Comparison of ENCODE assay signal across 39 cellular contexts in genomic region chr3:146555311-146555710, GRCh38. TPM values are rescaled to one million over a fixed set of nuclear protein-coding genes. Genes with fewer than 3 reads are reported as not detected.
"Had no signal": no experiment of that assay in that cellular context is flagged by ENCODE, and none has a peak within 500 bp of the region (broad histone marks: within the 10 kb centered on the region; RNA-seq: fewer than 3 reads in every experiment).

No MANE protein-coding gene starts in this region.

- H3K27me3 Mint-ChIP-seq: activated B cell treated with CpG ODN at 0.5 μM for 24 hours; activated T-helper 17 cell treated with anti-CD3 and anti-CD28 coated beads, Interleukin-2, amount 50 U/mL, for 72 hours had no signal

- H3K4me1 ChIP-seq: adrenal gland, body of pancreas, breast epithelium had no signal

- H3K9me3 ChIP-seq: adrenal gland, body of pancreas, breast epithelium had no signal

- H3K27ac ChIP-seq: adrenal gland, body of pancreas, brain microvascular endothelial cell, breast epithelium, VCaP had no signal

- H3K36me3 ChIP-seq: adrenal gland, brain microvascular endothelial cell, breast epithelium had no signal

- H3K27me3 ChIP-seq: adrenal gland, body of pancreas, brain microvascular endothelial cell, breast epithelium had no signal

- ATAC-seq: activated CD8-positive, alpha-beta T cell treated with anti-CD3 and anti-CD28 coated beads for 36 hours; activated naive CD4-positive, alpha-beta T cell treated with anti-CD3 and anti-CD28 coated beads, Interleukin-2, amount 50 U/mL, for 72 hours; activated T-cell treated with anti-CD3 and anti-CD28 coated beads, Interleukin-2, amount 50 U/mL, for 4 hours; activated T-cell treated with anti-CD3 and anti-CD28 coated beads, Interleukin-2, amount 50 U/mL, for 72 hours; activated T-helper 17 cell treated with anti-CD3 and anti-CD28 coated beads, Interleukin-2, amount 50 U/mL, for 72 hours; body of pancreas had no signal

- H3K4me3 ChIP-seq: adrenal gland, body of pancreas, breast epithelium had no signal

- H3K36me3 Mint-ChIP-seq: activated CD4-positive, alpha-beta memory T cell treated with anti-CD3 and anti-CD28 coated beads for 36 hours; activated naive CD4-positive, alpha-beta T cell treated with anti-CD3 and anti-CD28 coated beads, Interleukin-2, amount 50 U/mL, for 72 hours; activated naive CD8-positive, alpha-beta T cell treated with anti-CD3 and anti-CD28 coated beads for 36 hours had no signal

- FAIRE-seq: astrocyte, TTC549 had no signal

- DNase-seq: activated B cell treated with CpG ODN at 0.5 μM for 24 hours; activated CD4-positive, alpha-beta memory T cell treated with anti-CD3 and anti-CD28 coated beads for 36 hours; activated CD4-positive, alpha-beta T cell treated with anti-CD3 and anti-CD28 coated beads for 4 hours; activated CD4-positive, alpha-beta T cell treated with anti-CD3 and anti-CD28 coated beads, Interleukin-2, amount 10 ng/mL, durations not matched to agents 24 days and 14 days; activated CD4-positive, alpha-beta T cell treated with anti-CD3 and anti-CD28 coated beads, Interleukin-2, amount 50 U/mL, for 1 hour; activated CD4-positive, alpha-beta T cell treated with anti-CD3 and anti-CD28 coated beads, Interleukin-2, amount 50 U/mL, for 4 hours; activated CD4-positive, CD25-positive, alpha-beta regulatory T cell treated with anti-CD3 and anti-CD28 coated beads, Interleukin-2, amount 50 U/mL, for 72 hours; activated CD8-positive, alpha-beta memory T cell treated with anti-CD3 and anti-CD28 coated beads, Interleukin-2, amount 50 U/mL, for 4 hours; activated CD8-positive, alpha-beta T cell treated with anti-CD3 and anti-CD28 coated beads for 36 hours; activated effector memory CD4-positive, alpha-beta T cell treated with anti-CD3 and anti-CD28 coated beads, Interleukin-2, amount 50 U/mL, for 16 hours; activated gamma-delta T cell treated with Interleukin-2 at 50 U/mL for 16 hours; activated naive CD4-positive, alpha-beta T cell; activated naive CD4-positive, alpha-beta T cell treated with anti-CD3 and anti-CD28 coated beads for 36 hours; activated naive CD4-positive, alpha-beta T cell treated with anti-CD3 and anti-CD28 coated beads, Interleukin-2, amount 50 U/mL, for 16 hours; activated naive CD8-positive, alpha-beta T cell treated with anti-CD3 and anti-CD28 coated beads for 36 hours; activated T-cell treated with anti-CD3 and anti-CD28 coated beads for 4 hours; activated T-cell treated with anti-CD3 and anti-CD28 coated beads, Interleukin-2, amount 50 U/mL, for 1 hour; activated T-cell treated with anti-CD3 and anti-CD28 coated beads, Interleukin-2, amount 50 U/mL, for 4 hours; activated T-cell treated with anti-CD3 and anti-CD28 coated beads, Interleukin-2, amount 50 U/mL, for 72 hours; adrenal gland; amniotic stem cell; aorta; body of pancreas; brain microvascular endothelial cell; central memory CD4-positive, alpha-beta T cell; T-helper 1 cell; T-helper 2 cell; T-helper 9 cell had no signal

- H3K27ac Mint-ChIP-seq: activated B cell treated with CpG ODN at 0.5 μM for 24 hours; activated CD4-positive, alpha-beta memory T cell treated with anti-CD3 and anti-CD28 coated beads for 36 hours; activated CD4-positive, alpha-beta T cell treated with anti-CD3 and anti-CD28 coated beads, Interleukin-2, amount 10 ng/mL, durations not matched to agents 24 days and 14 days; activated CD8-positive, alpha-beta T cell treated with anti-CD3 and anti-CD28 coated beads for 36 hours; activated naive CD4-positive, alpha-beta T cell treated with anti-CD3 and anti-CD28 coated beads for 36 hours; activated naive CD4-positive, alpha-beta T cell treated with anti-CD3 and anti-CD28 coated beads, Interleukin-2, amount 50 U/mL, for 72 hours; activated naive CD8-positive, alpha-beta T cell treated with anti-CD3 and anti-CD28 coated beads for 36 hours; activated T-cell treated with anti-CD3 and anti-CD28 coated beads, Interleukin-2, amount 50 U/mL, for 72 hours; activated T-helper 1 cell treated with anti-CD3 and anti-CD28 coated beads, Interleukin-12 subunit alpha, Interleukin-12 subunit beta, Interleukin-2, Interleukin-4 antibody, amounts not matched to agents 30 ng/mL and 10 ng/mL and 1 ng/mL, durations not matched to agents 14 hours and 24 hours and 36 hours; activated T-helper 17 cell treated with anti-CD3 and anti-CD28 coated beads, Interleukin-2, amount 50 U/mL, for 72 hours; T-helper 1 cell treated with Interleukin-12 subunit alpha and Interleukin-12 subunit beta and Interleukin-4 antibody, amounts not matched to agents 30 μg/mL and 1 μg/mL, for 36 hours; T-helper 2 cell treated with Interferon-gamma antibody and Interleukin-4, amounts not matched to agents 5 μg/mL and 100 μg/mL, for 36 hours had no signal

- H3K4me3 Mint-ChIP-seq: activated B cell treated with CpG ODN at 0.5 μM for 24 hours; activated CD4-positive, alpha-beta memory T cell treated with anti-CD3 and anti-CD28 coated beads for 36 hours; activated CD4-positive, alpha-beta T cell treated with anti-CD3 and anti-CD28 coated beads, Interleukin-2, amount 10 ng/mL, durations not matched to agents 24 days and 14 days; activated CD8-positive, alpha-beta T cell treated with anti-CD3 and anti-CD28 coated beads for 36 hours; activated naive CD4-positive, alpha-beta T cell treated with anti-CD3 and anti-CD28 coated beads for 36 hours; activated naive CD8-positive, alpha-beta T cell treated with anti-CD3 and anti-CD28 coated beads for 36 hours; activated T-cell treated with anti-CD3 and anti-CD28 coated beads, Interleukin-2, amount 50 U/mL, for 4 hours; activated T-cell treated with anti-CD3 and anti-CD28 coated beads, Interleukin-2, amount 50 U/mL, for 72 hours; activated T-helper 1 cell treated with anti-CD3 and anti-CD28 coated beads, Interleukin-12 subunit alpha, Interleukin-12 subunit beta, Interleukin-2, Interleukin-4 antibody, amounts not matched to agents 30 ng/mL and 10 ng/mL and 1 ng/mL, durations not matched to agents 14 hours and 24 hours and 36 hours; activated T-helper 17 cell treated with anti-CD3 and anti-CD28 coated beads, Interleukin-2, amount 50 U/mL, for 72 hours; T-helper 1 cell treated with Interleukin-12 subunit alpha and Interleukin-12 subunit beta and Interleukin-4 antibody, amounts not matched to agents 30 μg/mL and 1 μg/mL, for 36 hours; T-helper 2 cell treated with Interferon-gamma antibody and Interleukin-4, amounts not matched to agents 5 μg/mL and 100 μg/mL, for 36 hours had no signal

- H3K9me3 Mint-ChIP-seq: activated B cell treated with CpG ODN at 0.5 μM for 24 hours; activated CD4-positive, alpha-beta memory T cell treated with anti-CD3 and anti-CD28 coated beads for 36 hours; activated CD8-positive, alpha-beta T cell treated with anti-CD3 and anti-CD28 coated beads for 36 hours; activated naive CD4-positive, alpha-beta T cell treated with anti-CD3 and anti-CD28 coated beads for 36 hours; activated naive CD4-positive, alpha-beta T cell treated with anti-CD3 and anti-CD28 coated beads, Interleukin-2, amount 50 U/mL, for 72 hours; activated naive CD8-positive, alpha-beta T cell treated with anti-CD3 and anti-CD28 coated beads for 36 hours; activated T-cell treated with anti-CD3 and anti-CD28 coated beads, Interleukin-2, amount 50 U/mL, for 4 hours; activated T-cell treated with anti-CD3 and anti-CD28 coated beads, Interleukin-2, amount 50 U/mL, for 72 hours; activated T-helper 1 cell treated with anti-CD3 and anti-CD28 coated beads, Interleukin-12 subunit alpha, Interleukin-12 subunit beta, Interleukin-2, Interleukin-4 antibody, amounts not matched to agents 30 ng/mL and 10 ng/mL and 1 ng/mL, durations not matched to agents 14 hours and 24 hours and 36 hours; activated T-helper 17 cell treated with anti-CD3 and anti-CD28 coated beads, Interleukin-2, amount 50 U/mL, for 72 hours; T-helper 2 cell treated with Interferon-gamma antibody and Interleukin-4, amounts not matched to agents 5 μg/mL and 100 μg/mL, for 36 hours had no signal

RNA-seq across cellular contexts. Expression of gene PLSCR5, which starts 49.8 kb away (rescaled TPM):
- total RNA-seq: activated B cell treated with CpG ODN at 0.5 μM for 24 hours; activated CD4-positive, alpha-beta memory T cell treated with anti-CD3 and anti-CD28 coated beads for 36 hours; activated CD4-positive, alpha-beta T cell treated with anti-CD3 and anti-CD28 coated beads, Interleukin-2, amount 10 ng/mL, durations not matched to agents 24 days and 14 days; activated CD8-positive, alpha-beta memory T cell treated with anti-CD3 and anti-CD28 coated beads for 36 hours; activated CD8-positive, alpha-beta T cell treated with anti-CD3 and anti-CD28 coated beads for 36 hours; activated naive CD4-positive, alpha-beta T cell treated with anti-CD3 and anti-CD28 coated beads for 36 hours; activated naive CD4-positive, alpha-beta T cell treated with anti-CD3 and anti-CD28 coated beads, Interleukin-2, amount 50 U/mL, for 72 hours; activated naive CD8-positive, alpha-beta T cell treated with anti-CD3 and anti-CD28 coated beads for 36 hours; activated T-cell treated with anti-CD3 and anti-CD28 coated beads, Interleukin-2, amount 50 U/mL, for 4 hours; activated T-cell treated with anti-CD3 and anti-CD28 coated beads, Interleukin-2, amount 50 U/mL, for 72 hours; activated T-helper 1 cell treated with anti-CD3 and anti-CD28 coated beads, Interleukin-12 subunit alpha, Interleukin-12 subunit beta, Interleukin-2, Interleukin-4 antibody, amounts not matched to agents 30 ng/mL and 10 ng/mL and 1 ng/mL, durations not matched to agents 14 hours and 24 hours and 36 hours; activated T-helper 17 cell treated with anti-CD3 and anti-CD28 coated beads, Interleukin-2, amount 50 U/mL, for 72 hours; adrenal gland; aorta; astrocyte; body of pancreas; breast epithelium; cardiac septum had no signal
- polyA plus RNA-seq: adrenal gland, aorta had no signal
